In the genomic region with DNA sequence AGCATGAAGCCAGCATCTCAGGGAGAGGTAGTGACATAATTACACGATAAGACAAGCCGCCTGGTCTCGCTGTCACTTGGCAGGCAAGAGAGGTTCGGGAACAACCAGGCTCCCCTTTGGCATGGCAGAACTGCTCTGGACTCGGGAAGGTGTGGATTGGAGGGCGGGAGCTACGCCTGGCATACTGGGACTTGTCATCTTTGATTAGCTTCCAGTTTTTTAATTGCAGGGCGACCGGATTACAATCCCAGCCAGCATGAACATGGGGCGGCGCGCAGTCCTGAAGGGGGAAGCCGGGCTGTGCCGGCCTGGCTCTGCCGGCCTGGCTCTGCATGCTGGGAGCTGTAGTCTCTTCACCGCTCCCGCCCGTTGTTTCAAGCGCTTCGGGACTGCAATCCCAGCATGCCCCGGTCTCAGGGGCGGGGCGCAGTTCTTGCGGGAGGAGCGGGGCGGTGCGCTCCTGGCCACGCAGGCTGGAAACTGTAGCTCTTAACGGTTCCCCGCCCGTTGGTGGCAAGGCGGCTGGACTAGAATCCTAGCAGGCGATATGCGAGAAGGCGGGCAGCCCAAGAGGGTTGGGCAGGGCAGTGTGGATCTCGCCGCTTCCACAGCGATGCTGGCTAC, we compare ENCODE assay signal across 17 cellular contexts. TPM values are rescaled to one million over a fixed set of nuclear protein-coding genes. Genes with fewer than 3 reads are reported as not detected.
DNase-seq lines count a peak whose midpoint lies in the region; ATAC-seq and TF ChIP-seq lines count a peak whose summit lies in the region.
"Had no signal": no experiment of that assay in that cellular context is flagged by ENCODE, and none has a peak within 500 bp of the region (broad histone marks: within the 10 kb centered on the region; RNA-seq: fewer than 3 reads in every experiment).

No MANE protein-coding gene starts in this region.

- POLR2A ChIA-PET in SK-N-SH (lab: Yijun Ruan, JAX), result no interaction called here
- POLR2A ChIA-PET in T-cell (lab: Charles Lee), result no interaction called here

- no peaks in the 10 kb centered on the region for H3K27me3 ChIP-seq in SK-N-SH (ENCODE audit: insufficient read depth)
- H3K27me3 ChIP-seq: ascending aorta, BE2C, neutrophil had no signal

- no peak overlapping the region for H3K27ac Mint-ChIP-seq in T-cell
- H3K27ac Mint-ChIP-seq: H9 had no signal

- TF ChIP-seq EP300 in SK-N-SH (IDR thresholded peaks at IDR 0.05; ENCODE audit: borderline replicate concordance in 1 of 2, low read depth in 1 of 2, low read length in 1 of 2), result no peak

- CTCF ChIA-PET in SK-N-SH (lab: Yijun Ruan, JAX) (no interaction called here), T-cell (lab: Charles Lee) (no interaction called here)

- peak overlapping the region; percentile 75 for H3K4me2 ChIP-seq in SK-N-SH

- peak overlapping the region; percentile 39 to 65 for H3K4me3 ChIP-seq in SK-N-SH (ENCODE audit: low read depth in 2 of 2, low read length in 1 of 2)
- H3K4me3 ChIP-seq: SK-N-MC had no signal

- H3K4me1 ChIP-seq in SK-N-SH (ENCODE audit: control insufficient read depth in 1 of 2, insufficient read depth in 2 of 2, low read depth in 1 of 2, low read length in 1 of 2), result no peaks in the 10 kb centered on the region; a peak in 1 of 4 replicates
- H3K4me1 ChIP-seq: ascending aorta, BE2C had no signal

- H3F3A ChIP-seq in SK-N-SH (replicated peaks; ENCODE audit: insufficient read depth), result no peaks in the 10 kb centered on the region

- no peaks in the 10 kb centered on the region for H3K79me2 ChIP-seq in SK-N-SH (ENCODE audit: insufficient read depth)

- H3K36me3 ChIP-seq in SK-N-SH (replicated peaks in 1 of 2; ENCODE audit: control insufficient read depth in 1 of 2, insufficient read depth in 2 of 2, low read length in 1 of 2), result no peaks in the 10 kb centered on the region
- H3K36me3 ChIP-seq: ascending aorta, BE2C, neutrophil had no signal

- H4K20me1 ChIP-seq in SK-N-SH (ENCODE audit: insufficient read depth), result no peaks in the 10 kb centered on the region

- H3K4me3 Mint-ChIP-seq in T-cell, result no peak overlapping the region
- H3K4me3 Mint-ChIP-seq: H9 had no signal

- peak overlapping the region; percentile 92 for H2AFZ ChIP-seq in SK-N-SH (ENCODE audit: low read depth)

- in situ Hi-C loops in GM13977 (cut with MboI; ENCODE audit: low pct_unique_long_range_greater_than_20kb, low sequenced_read_pairs, unreplicated experiment), result no loop called here

- no peaks in the 10 kb centered on the region for H3K36me3 Mint-ChIP-seq in T-cell

- H3K9me3 Mint-ChIP-seq in T-cell, result peaks cover 0 to 39% (median 21%) of the 10 kb centered on the region in 3 donors

- no peak overlapping the region for H3K27ac ChIP-seq in SK-N-SH (ENCODE audit: low read depth in 2 of 2, low read length in 1 of 2)
- H3K27ac ChIP-seq: ascending aorta, neutrophil, SK-N-MC had no signal

- no peaks in the 10 kb centered on the region for H3K9me2 ChIP-seq in SK-N-SH

- H3K9me3 ChIP-seq in SK-N-SH, result no peaks in the 10 kb centered on the region
- H3K9me3 ChIP-seq: BE2C had no signal

- DNase-seq in GM13977 (ENCODE audit: low spot score) (peak; percentile 7), SK-N-SH (peak; percentile 87), hippocampal formation (lab: John Stamatoyannopoulos, UW) (peak; percentile 26 to 69), putamen (ENCODE audit: low spot score) (peak; percentile 30), GM19240 (ENCODE audit: insufficient read length, low spot score) (no peak), T-cell (no peak)
- no peak for DNase-seq in activated CD4-positive, CD25-positive, alpha-beta regulatory T cell treated with anti-CD3 and anti-CD28 coated beads, Interleukin-2, amount 50 U/mL, for 72 hours
- DNase-seq: activated T-cell treated with anti-CD3 and anti-CD28 coated beads, Interleukin-2, amount 50 U/mL, for 1 hour; BE2C; effector memory CD4-positive, alpha-beta T cell; H9; NCI-H1436 treated with DMSO at 0.1 percent for 48 hours had no signal

- no peak for TF ChIP-seq RAD21 in SK-N-SH (IDR thresholded peaks at IDR 0.05; ENCODE audit: low read length)

- ATAC-seq in HG03135 (IDR thresholded peaks at IDR 0.05; ENCODE audit: unreplicated experiment) (no peak), T-cell (replicated peaks in 1 of 4) (no peak)

- 16% methylated on average over 28 of the region's 38 CpGs for WGBS in SK-N-SH (ENCODE audit: low lambda C conversion rate)

- no peaks in the 10 kb centered on the region for H3K4me1 Mint-ChIP-seq in T-cell
- H3K4me1 Mint-ChIP-seq: H9 had no signal

- no peaks in the 10 kb centered on the region for H3K27me3 Mint-ChIP-seq in T-cell

- TF ChIP-seq CTCF in GM13977 (IDR thresholded peaks at IDR 0.05; ENCODE audit: extremely low read depth, insufficient read depth, missing control alignments), result no peak
- TF ChIP-seq CTCF in SK-N-SH (IDR thresholded peaks at IDR 0.05), result no peak

- no peak overlapping the region for H3K9ac ChIP-seq in SK-N-SH

TF ChIP-seq in SK-N-SH, 30 proteins besides CTCF, POLR2A, EP300 and RAD21:
- TF ChIP-seq MXI1 (IDR thresholded peaks at IDR 0.05; ENCODE audit: low read depth, low read length), result peak; percentile 18; the same call in 1 of the 2 replicates
- TF ChIP-seq NRF1 (IDR thresholded peaks at IDR 0.05; ENCODE audit: low read depth, low read length), result no peak
- TF ChIP-seq SMC3 (IDR thresholded peaks at IDR 0.05; ENCODE audit: low read depth, low read length), result no peak
TF ChIP-seq in SK-N-SH: peak in this region for 1.

RNA-seq across cellular contexts. Expression of gene ZNF716, which starts 45.5 kb away (rescaled TPM):
- not detected in 2 replicates for polyA plus RNA-seq in SK-N-SH (2012; rRNA removed)
- not detected in 2 replicates for polyA plus RNA-seq in SK-N-SH (2012; cell fraction: cytosol; rRNA removed)
- not detected in 2 replicates for polyA plus RNA-seq in SK-N-SH (2012; cell fraction: nucleus; rRNA removed)
- not detected for total RNA-seq in T-cell
- total RNA-seq: ascending aorta, glomerular endothelial cell, H9 had no signal

Comparison
In these comparisons a context has a peak if more than half of its experiments do, and no peak if none do; other contexts are left out.
1. DNase-seq: peak in GM13977 (single experiment), SK-N-SH (single experiment), hippocampal formation (2 of 2) and putamen (single experiment); none in activated CD4-positive, CD25-positive, alpha-beta regulatory T cell treated with anti-CD3 and anti-CD28 coated beads, Interleukin-2, amount 50 U/mL, for 72 hours (single experiment), GM19240 (single experiment) and T-cell (0 of 34).